33 cellular contexts compared by ENCODE assay signal in genomic region chr3:59407425-59407824, GRCh38.
A peak's percentile ranks its signal among the peaks of the same experiment; 100 is the strongest.
DNase-seq lines count a peak whose midpoint lies in the region; ATAC-seq and TF ChIP-seq lines count a peak whose summit lies in the region.
"Had no signal": no experiment of that assay in that cellular context is flagged by ENCODE, and none has a peak within 500 bp of the region (broad histone marks: within the 10 kb centered on the region; RNA-seq: fewer than 3 reads in every experiment).

No MANE protein-coding gene starts in this region.

- H3K4me3 ChIP-seq in endodermal cell (ENCODE audit: low read length) (no peak overlapping the region), tibial nerve (no peak overlapping the region)
- H3K4me3 ChIP-seq: esophagus muscularis mucosa, psoas muscle, upper lobe of left lung had no signal

- H3K27ac ChIP-seq in H9 (ENCODE audit: insufficient read length, low read depth, low read length) (no peak overlapping the region), endodermal cell (ENCODE audit: low read depth, low read length) (no peak overlapping the region), tibial nerve (no peak overlapping the region)
- H3K27ac ChIP-seq: esophagus muscularis mucosa, HL-60, psoas muscle, upper lobe of left lung had no signal

- CTCF ChIA-PET in activated CD4-positive, alpha-beta T cell treated with anti-CD3 and anti-CD28 coated beads for 36 hours (lab: Charles Lee) = interaction anchor here (0.6 to 1.0 kb wide), 2 partner anchors 13 to 1974 kb away, joined by 3 read pairs; no protein-coding TSS in a partner anchor

- no peak overlapping the region for H4K91ac ChIP-seq in H9 (ENCODE audit: insufficient read length, low read depth, low read length)

- no CpG with 5 or more reads among the region's 5 CpGs for WGBS in H9 (ENCODE audit: extremely low coverage, insufficient read length, low lambda C conversion rate)
- WGBS in endodermal cell (ENCODE audit: insufficient coverage in 1 of 2, insufficient read length in 1 of 2), 2 experiments = 90 to 94% methylated on average over 2 to 5 of the region's 5 CpGs
- 89% methylated on average over 5 of the region's 5 CpGs for WGBS in tibial nerve, 2 donors

- H3K36me3 Mint-ChIP-seq in activated CD4-positive, alpha-beta T cell treated with anti-CD3 and anti-CD28 coated beads, Interleukin-2, amount 10 ng/mL, durations not matched to agents 24 days and 14 days (ENCODE audit: low read depth) = no peaks in the 10 kb centered on the region
- no peaks in the 10 kb centered on the region for H3K36me3 Mint-ChIP-seq in activated CD4-positive, alpha-beta T cell treated with anti-CD3 and anti-CD28 coated beads for 36 hours (ENCODE audit: low read depth)
- H3K36me3 Mint-ChIP-seq in H9 (ENCODE audit: insufficient read depth in 1 of 3, low read depth in 3 of 3) (no peaks in the 10 kb centered on the region), endodermal cell (ENCODE audit: low read depth) (no peaks in the 10 kb centered on the region)
- H3K36me3 Mint-ChIP-seq in stimulated activated effector memory CD8-positive, alpha-beta T cell treated with anti-CD3 and anti-CD28 coated beads, Interleukin-12 subunit alpha, Interleukin-12 subunit beta, amount 100 ng/mL, for 72 hours = no peaks in the 10 kb centered on the region
- H3K36me3 Mint-ChIP-seq: activated naive CD4-positive, alpha-beta T cell treated with anti-CD3 and anti-CD28 coated beads, Interleukin-2, amount 50 U/mL, for 24 hours; brain; CD14-positive monocyte; natural killer cell had no signal

- no peak overlapping the region for H2BK12ac ChIP-seq in H9 (ENCODE audit: insufficient read length, low read depth, low read length)

- no peak for ATAC-seq in activated CD4-positive, alpha-beta T cell treated with anti-CD3 and anti-CD28 coated beads for 36 hours
- no peak for ATAC-seq in stimulated activated effector memory CD8-positive, alpha-beta T cell treated with anti-CD3 and anti-CD28 coated beads, Interleukin-12 subunit alpha, Interleukin-12 subunit beta, amount 100 ng/mL, for 72 hours
- ATAC-seq: left ventricle myocardium superior, natural killer cell, Panc1, psoas muscle, sciatic nerve had no signal

- no peak for TF ChIP-seq CTCF in H9 (conservative IDR thresholded peaks at IDR 0.05)
- TF ChIP-seq CTCF in endodermal cell (conservative IDR thresholded peaks at IDR 0.05) = no peak
- TF ChIP-seq CTCF in tibial nerve (IDR thresholded peaks at IDR 0.05) = no peak

- H2BK15ac ChIP-seq in H9 (ENCODE audit: low read depth, low read length) = no peak overlapping the region

- no peak overlapping the region for H2BK20ac ChIP-seq in H9 (ENCODE audit: low read depth, low read length, poor library complexity, severe bottlenecking)

- no peaks in the 10 kb centered on the region for H3K79me2 ChIP-seq in H9 (ENCODE audit: insufficient read depth, low read length)

- H2BK120ac ChIP-seq in H9 (ENCODE audit: low read depth, low read length, poor library complexity, severe bottlenecking) = no peak overlapping the region

- POLR2A ChIA-PET in activated CD4-positive, alpha-beta T cell treated with anti-CD3 and anti-CD28 coated beads for 36 hours (lab: Charles Lee) = no interaction called here

- H3K18ac ChIP-seq in H9 (ENCODE audit: insufficient read length, low read depth, low read length) = no peak overlapping the region

- no peak overlapping the region for H3K4ac ChIP-seq in H9 (ENCODE audit: low read depth, low read length)

- no peaks in the 10 kb centered on the region for H3K27me3 Mint-ChIP-seq in activated CD4-positive, alpha-beta T cell treated with anti-CD3 and anti-CD28 coated beads, Interleukin-2, amount 10 ng/mL, durations not matched to agents 24 days and 14 days
- no peaks in the 10 kb centered on the region for H3K27me3 Mint-ChIP-seq in activated CD4-positive, alpha-beta T cell treated with anti-CD3 and anti-CD28 coated beads for 36 hours
- peaks cover 25% of the 10 kb centered on the region for H3K27me3 Mint-ChIP-seq in H9 (ENCODE audit: low read depth)
- H3K27me3 Mint-ChIP-seq in endodermal cell (ENCODE audit: insufficient read depth) = peaks cover 5% of the 10 kb centered on the region
- H3K27me3 Mint-ChIP-seq: activated B cell treated with CpG ODN at 0.5 μM for 24 hours; activated naive CD4-positive, alpha-beta T cell treated with anti-CD3 and anti-CD28 coated beads, Interleukin-2, amount 50 U/mL, for 24 hours; brain had no signal

- H3K27ac Mint-ChIP-seq in activated CD4-positive, alpha-beta T cell treated with anti-CD3 and anti-CD28 coated beads, Interleukin-2, amount 10 ng/mL, durations not matched to agents 24 days and 14 days = peak overlapping the region; percentile 67
- no peak overlapping the region for H3K27ac Mint-ChIP-seq in activated CD4-positive, alpha-beta T cell treated with anti-CD3 and anti-CD28 coated beads for 36 hours
- H3K27ac Mint-ChIP-seq in H9 (peak overlapping the region in 1 of 3 experiments; percentile 37; a peak in 1 of 7 replicates), endodermal cell (no peak overlapping the region)
- peak overlapping the region; percentile 46 for H3K27ac Mint-ChIP-seq in stimulated activated effector memory CD8-positive, alpha-beta T cell treated with anti-CD3 and anti-CD28 coated beads, Interleukin-12 subunit alpha, Interleukin-12 subunit beta, amount 100 ng/mL, for 72 hours
- H3K27ac Mint-ChIP-seq: activated B cell treated with CpG ODN at 0.5 μM for 24 hours, CD14-positive monocyte, natural killer cell had no signal

- no peak overlapping the region for H2AFZ ChIP-seq in H9 (ENCODE audit: low read length)

- H2BK5ac ChIP-seq in H9 (ENCODE audit: insufficient read length, low read length) = no peak overlapping the region

- H3K4me3 Mint-ChIP-seq in activated CD4-positive, alpha-beta T cell treated with anti-CD3 and anti-CD28 coated beads, Interleukin-2, amount 10 ng/mL, durations not matched to agents 24 days and 14 days = peak overlapping the region; percentile 44
- H3K4me3 Mint-ChIP-seq in activated CD4-positive, alpha-beta T cell treated with anti-CD3 and anti-CD28 coated beads for 36 hours = no peak overlapping the region
- H3K4me3 Mint-ChIP-seq in H9 = no peak overlapping the region
- no peak overlapping the region for H3K4me3 Mint-ChIP-seq in endodermal cell
- H3K4me3 Mint-ChIP-seq in stimulated activated effector memory CD8-positive, alpha-beta T cell treated with anti-CD3 and anti-CD28 coated beads, Interleukin-12 subunit alpha, Interleukin-12 subunit beta, amount 100 ng/mL, for 72 hours = no peak overlapping the region
- H3K4me3 Mint-ChIP-seq: activated B cell treated with CpG ODN at 0.5 μM for 24 hours; activated naive CD4-positive, alpha-beta T cell treated with anti-CD3 and anti-CD28 coated beads, Interleukin-2, amount 50 U/mL, for 24 hours; brain; CD14-positive monocyte; natural killer cell had no signal

- no peak overlapping the region for H4K5ac ChIP-seq in H9 (ENCODE audit: insufficient read length, low read depth, low read length)

- H3K4me1 Mint-ChIP-seq in activated CD4-positive, alpha-beta T cell treated with anti-CD3 and anti-CD28 coated beads, Interleukin-2, amount 10 ng/mL, durations not matched to agents 24 days and 14 days = peaks cover 24% of the 10 kb centered on the region
- peaks cover 22% of the 10 kb centered on the region for H3K4me1 Mint-ChIP-seq in activated CD4-positive, alpha-beta T cell treated with anti-CD3 and anti-CD28 coated beads for 36 hours
- H3K4me1 Mint-ChIP-seq in H9 (peaks cover 9 to 11% of the 10 kb centered on the region in 2 experiments), endodermal cell (no peaks in the 10 kb centered on the region)
- H3K4me1 Mint-ChIP-seq in stimulated activated effector memory CD8-positive, alpha-beta T cell treated with anti-CD3 and anti-CD28 coated beads, Interleukin-12 subunit alpha, Interleukin-12 subunit beta, amount 100 ng/mL, for 72 hours = peaks cover 9% of the 10 kb centered on the region
- H3K4me1 Mint-ChIP-seq: CD14-positive monocyte had no signal

- H3K4me2 ChIP-seq in H9 (ENCODE audit: insufficient read depth, insufficient read length, low read length) = no peak overlapping the region

- TF ChIP-seq POLR2A in tibial nerve (IDR thresholded peaks at IDR 0.05) = no peak

- no peak for TF ChIP-seq EP300 in tibial nerve (IDR thresholded peaks at IDR 0.05)

- H4K8ac ChIP-seq in H9 (replicated peaks; ENCODE audit: insufficient read length, low read depth, low read length) = no peak overlapping the region

- H3T11ph ChIP-seq in H9 (ENCODE audit: low read length) = no peak overlapping the region

- no peaks in the 10 kb centered on the region for H4K20me1 ChIP-seq in H9 (ENCODE audit: control insufficient read depth, insufficient read depth, insufficient read length)

- no peaks in the 10 kb centered on the region for H3K36me3 ChIP-seq in endodermal cell (ENCODE audit: control insufficient read depth, insufficient read depth, low read length)
- no peaks in the 10 kb centered on the region for H3K36me3 ChIP-seq in tibial nerve
- H3K36me3 ChIP-seq: esophagus muscularis mucosa, upper lobe of left lung had no signal

- no peak overlapping the region for H3K23ac ChIP-seq in H9 (ENCODE audit: insufficient read length, low read depth, low read length)

- H3K9me3 ChIP-seq in H9 (ENCODE audit: control insufficient read depth, low read depth, low read length) (no peaks in the 10 kb centered on the region), endodermal cell (ENCODE audit: control insufficient read depth, low read length) (no peaks in the 10 kb centered on the region), tibial nerve (no peaks in the 10 kb centered on the region)
- H3K9me3 ChIP-seq: esophagus muscularis mucosa, psoas muscle, upper lobe of left lung had no signal

- peaks cover 20% of the 10 kb centered on the region for H3K9me3 Mint-ChIP-seq in activated CD4-positive, alpha-beta T cell treated with anti-CD3 and anti-CD28 coated beads, Interleukin-2, amount 10 ng/mL, durations not matched to agents 24 days and 14 days
- no peaks in the 10 kb centered on the region for H3K9me3 Mint-ChIP-seq in activated CD4-positive, alpha-beta T cell treated with anti-CD3 and anti-CD28 coated beads for 36 hours (ENCODE audit: low read depth)
- no peaks in the 10 kb centered on the region for H3K9me3 Mint-ChIP-seq in H9
- H3K9me3 Mint-ChIP-seq in endodermal cell = no peaks in the 10 kb centered on the region
- no peaks in the 10 kb centered on the region for H3K9me3 Mint-ChIP-seq in stimulated activated effector memory CD8-positive, alpha-beta T cell treated with anti-CD3 and anti-CD28 coated beads, Interleukin-12 subunit alpha, Interleukin-12 subunit beta, amount 100 ng/mL, for 72 hours
- H3K9me3 Mint-ChIP-seq: activated B cell treated with CpG ODN at 0.5 μM for 24 hours; activated naive CD4-positive, alpha-beta T cell treated with anti-CD3 and anti-CD28 coated beads, Interleukin-2, amount 50 U/mL, for 24 hours; CD14-positive monocyte; natural killer cell had no signal

- no peak overlapping the region for H3K9ac ChIP-seq in H9 (ENCODE audit: extremely low read depth, insufficient read length, low read length)
- no peak overlapping the region for H3K9ac ChIP-seq in endodermal cell (ENCODE audit: extremely low read depth, low read length, poor library complexity, severe bottlenecking)

- no peak overlapping the region for H3K56ac ChIP-seq in H9 (ENCODE audit: insufficient read length, low read depth, low read length)

- no peaks in the 10 kb centered on the region for H3K23me2 ChIP-seq in H9 (ENCODE audit: insufficient read length, low read depth, low read length, poor library complexity, severe bottlenecking)

- H3K79me1 ChIP-seq in H9 (ENCODE audit: insufficient read depth, low read depth, low read length, poor library complexity, severe bottlenecking) = no peaks in the 10 kb centered on the region

- H3K14ac ChIP-seq in H9 (ENCODE audit: insufficient read depth, low read length) = no peak overlapping the region

- no peaks in the 10 kb centered on the region for H3K27me3 ChIP-seq in H9 (ENCODE audit: insufficient read depth, low read length)
- H3K27me3 ChIP-seq in endodermal cell (ENCODE audit: control insufficient read depth, insufficient read depth, low read length, poor library complexity, severe bottlenecking) = peaks cover 4% of the 10 kb centered on the region
- no peaks in the 10 kb centered on the region for H3K27me3 ChIP-seq in tibial nerve
- H3K27me3 ChIP-seq: esophagus muscularis mucosa, upper lobe of left lung had no signal

- intact Hi-C loops in activated CD4-positive, alpha-beta T cell treated with anti-CD3 and anti-CD28 coated beads, Interleukin-2, amount 10 ng/mL, durations not matched to agents 24 days and 14 days (cut with micrococcal nuclease) = loop anchor here (2.0 kb wide), 1 partner anchor 19 kb away; no protein-coding TSS in a partner anchor
- intact Hi-C loops in activated CD4-positive, alpha-beta T cell treated with anti-CD3 and anti-CD28 coated beads for 36 hours (cut with DNase I, micrococcal nuclease) = no loop called here

- DNase-seq in activated CD4-positive, alpha-beta T cell treated with anti-CD3 and anti-CD28 coated beads, Interleukin-2, amount 10 ng/mL, durations not matched to agents 24 days and 14 days = no peak
- no peak for DNase-seq in activated CD4-positive, alpha-beta T cell treated with anti-CD3 and anti-CD28 coated beads for 36 hours
- DNase-seq in H9 = peak; percentile 29
- DNase-seq in endodermal cell = peak; percentile 50
- no peak for DNase-seq in stimulated activated effector memory CD8-positive, alpha-beta T cell treated with anti-CD3 and anti-CD28 coated beads, Interleukin-12 subunit alpha, Interleukin-12 subunit beta, amount 100 ng/mL, for 72 hours (ENCODE audit: low spot score in 2 of 2)
- no peak for DNase-seq in RKO (ENCODE audit: low spot score)
- DNase-seq in tibial nerve (ENCODE audit: low spot score in 2 of 2) = no peak
- no peak for DNase-seq in HuH-7 (ENCODE audit: low spot score)
- DNase-seq: activated B cell treated with CpG ODN at 0.5 μM for 24 hours; activated CD4-positive, alpha-beta T cell treated with anti-CD3 and anti-CD28 coated beads, Interleukin-2, amount 50 U/mL, for 48 hours; activated CD8-positive, alpha-beta memory T cell treated with anti-CD3 and anti-CD28 coated beads, Interleukin-2, amount 50 U/mL, for 4 hours; amniotic stem cell; DMS79 treated with DMSO at 0.1 percent for 48 hours; foreskin fibroblast; GDM1; head of caudate nucleus; left ventricle myocardium superior; natural killer cell; NCI-H1417 treated with DMSO at 0.1 percent for 48 hours; NCI-H2081; NCI-H2227 treated with DMSO at 0.1 percent for 48 hours; NCI-H69; psoas muscle; SIG-M5; stimulated activated CD4-positive, alpha-beta T cell treated with anti-CD3 and anti-CD28 coated beads, Interleukin-4, amount 100 ng/mL, for 4 hours; upper lobe of left lung had no signal

- H2AK5ac ChIP-seq in H9 (ENCODE audit: insufficient read length, low read length) = no peak overlapping the region

- H3K4me1 ChIP-seq in H9 (ENCODE audit: insufficient read depth, low read length) = peaks cover 2% of the 10 kb centered on the region; the same call in 1 of the 2 replicates
- H3K4me1 ChIP-seq in endodermal cell (ENCODE audit: control insufficient read depth, insufficient read depth, low read length) = no peaks in the 10 kb centered on the region
- H3K4me1 ChIP-seq in tibial nerve = no peaks in the 10 kb centered on the region
- H3K4me1 ChIP-seq: psoas muscle had no signal

Comparison
In these comparisons a context has a peak if more than half of its experiments do, and no peak if none do; other contexts are left out.
1. H3K27ac Mint-ChIP-seq: peak in activated CD4-positive, alpha-beta T cell treated with anti-CD3 and anti-CD28 coated beads, Interleukin-2, amount 10 ng/mL, durations not matched to agents 24 days and 14 days (single experiment) and stimulated activated effector memory CD8-positive, alpha-beta T cell treated with anti-CD3 and anti-CD28 coated beads, Interleukin-12 subunit alpha, Interleukin-12 subunit beta, amount 100 ng/mL, for 72 hours (single experiment); none in activated CD4-positive, alpha-beta T cell treated with anti-CD3 and anti-CD28 coated beads for 36 hours (single experiment) and endodermal cell (single experiment).
2. DNase-seq: peak in H9 (single experiment) and endodermal cell (single experiment); none in activated CD4-positive, alpha-beta T cell treated with anti-CD3 and anti-CD28 coated beads, Interleukin-2, amount 10 ng/mL, durations not matched to agents 24 days and 14 days (single experiment), activated CD4-positive, alpha-beta T cell treated with anti-CD3 and anti-CD28 coated beads for 36 hours (single experiment), stimulated activated effector memory CD8-positive, alpha-beta T cell treated with anti-CD3 and anti-CD28 coated beads, Interleukin-12 subunit alpha, Interleukin-12 subunit beta, amount 100 ng/mL, for 72 hours (0 of 2), RKO (single experiment), tibial nerve (0 of 2) and HuH-7 (single experiment).